9 cellular contexts compared by ENCODE assay signal in the genomic region with DNA sequence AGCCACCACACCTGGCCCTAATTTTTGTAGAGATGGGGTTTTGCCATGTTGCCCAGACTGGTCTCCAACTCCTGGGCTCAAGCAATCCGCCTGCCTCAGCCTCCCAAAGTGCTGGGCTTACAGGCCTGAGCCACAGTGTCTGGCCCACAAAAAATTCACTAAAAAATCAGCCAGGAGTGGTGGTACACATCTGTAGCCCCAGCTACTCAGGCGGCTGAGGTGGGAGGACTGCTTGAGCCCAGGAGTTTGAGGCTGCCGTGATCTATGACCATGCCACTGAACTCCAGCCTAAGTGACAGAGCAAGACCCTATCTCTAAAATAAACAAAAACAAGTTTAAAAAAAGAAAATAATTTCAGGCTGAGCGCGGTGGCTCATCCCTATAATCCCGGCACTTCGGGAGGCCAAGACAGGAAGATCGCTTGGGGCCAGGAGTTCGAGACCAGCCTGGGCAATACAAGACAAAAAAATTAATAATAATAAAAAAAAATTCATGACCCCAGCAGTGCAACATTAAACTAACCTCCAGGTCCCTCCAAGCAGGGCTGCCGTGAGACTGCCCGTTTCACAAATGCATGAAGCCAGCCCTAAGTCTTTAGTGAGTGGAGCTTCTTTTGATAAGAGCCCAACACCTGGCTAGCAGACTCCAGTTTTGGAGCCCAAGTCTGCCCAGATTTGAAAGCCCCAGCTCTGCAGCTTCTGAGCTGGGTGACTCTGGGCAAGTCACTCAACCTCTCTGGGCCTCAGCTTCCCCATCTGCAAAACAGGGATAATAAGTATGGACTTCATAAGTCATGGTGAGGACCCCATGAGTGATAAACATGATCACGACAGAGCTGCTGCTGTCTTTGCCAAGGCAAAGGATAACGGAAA. TPM values are rescaled to one million over a fixed set of nuclear protein-coding genes. Genes with fewer than 3 reads are reported as not detected.
DNase-seq lines count a peak whose midpoint lies in the region; ATAC-seq and TF ChIP-seq lines count a peak whose summit lies in the region.
"Had no signal": no experiment of that assay in that cellular context is flagged by ENCODE, and none has a peak within 500 bp of the region (broad histone marks: within the 10 kb centered on the region; RNA-seq: fewer than 3 reads in every experiment).

No MANE protein-coding gene starts in this region.

- H3K9me3 ChIP-seq in left ventricle myocardium inferior (replicated peaks) (no peaks in the 10 kb centered on the region), breast epithelium (no peaks in the 10 kb centered on the region), mucosa of stomach (ENCODE audit: control insufficient read depth, low read length) (no peaks in the 10 kb centered on the region), vagina (no peaks in the 10 kb centered on the region)

- H3K4me1 ChIP-seq in left ventricle myocardium inferior (peaks cover 89% of the 10 kb centered on the region), breast epithelium (peaks cover 33 to 46% of the 10 kb centered on the region in 2 donors), mucosa of stomach (ENCODE audit: control insufficient read depth, insufficient read depth, low read length) (peaks cover 62% of the 10 kb centered on the region), vagina (peaks cover 88% of the 10 kb centered on the region)

- TF ChIP-seq CTCF in left ventricle myocardium inferior (IDR thresholded peaks at IDR 0.05; ENCODE audit: borderline replicate concordance) (no peak), breast epithelium (IDR thresholded peaks at IDR 0.05) (no peak), vagina (IDR thresholded peaks at IDR 0.05) (no peak)

- DNase-seq in left ventricle myocardium inferior (no peak), Right ventricle myocardium superior (no peak), breast epithelium (ENCODE audit: low spot score in 2 of 2) (no peak), vagina (ENCODE audit: extremely low spot score in 2 of 2) (no peak), NCI-H345 (lab: John Stamatoyannopoulos, UW) (no peak), anterior cingulate cortex (lab: John Stamatoyannopoulos, UW) (no peak), A172 (ENCODE audit: low spot score) (no peak)
- DNase-seq: DND-41 had no signal

- H3K27me3 ChIP-seq in left ventricle myocardium inferior (ENCODE audit: low read depth) (no peaks in the 10 kb centered on the region), breast epithelium (no peaks in the 10 kb centered on the region), mucosa of stomach (ENCODE audit: control insufficient read depth, insufficient read depth, low read length) (no peaks in the 10 kb centered on the region), vagina (no peaks in the 10 kb centered on the region)

- peak overlapping the region; percentile 99 for H3K9ac ChIP-seq in mucosa of stomach (ENCODE audit: low read length)

- H3K36me3 ChIP-seq in left ventricle myocardium inferior: peaks cover 27% of the 10 kb centered on the region
- H3K36me3 ChIP-seq in breast epithelium: no peaks in the 10 kb centered on the region
- H3K36me3 ChIP-seq in mucosa of stomach (ENCODE audit: control insufficient read depth, insufficient read depth, low read length): peaks cover 6% of the 10 kb centered on the region
- H3K36me3 ChIP-seq in vagina: peaks cover 0 to 10% of the 10 kb centered on the region in 2 donors

- H3K27ac ChIP-seq in left ventricle myocardium inferior (replicated peaks) (peak overlapping the region; percentile 99), breast epithelium (peak overlapping the region; percentile 100), vagina (peak overlapping the region; percentile 100)

- ATAC-seq in Right ventricle myocardium superior (ENCODE audit: poor library complexity): no peak

- H3K4me3 ChIP-seq in left ventricle myocardium inferior (peak overlapping the region; percentile 94), breast epithelium (peak overlapping the region; percentile 89 to 99 (median 96)), mucosa of stomach (ENCODE audit: low read length) (peak overlapping the region; percentile 80), vagina (peak overlapping the region; percentile 98 to 100)

- no peak for TF ChIP-seq POLR2A in breast epithelium (IDR thresholded peaks at IDR 0.05)
- TF ChIP-seq POLR2A in vagina (IDR thresholded peaks at IDR 0.05): no peak

- intact Hi-C loops in left ventricle myocardium inferior (cut with micrococcal nuclease) (no loop called here), Right ventricle myocardium superior (cut with DNase I) (no loop called here), breast epithelium (cut with DNase I; ENCODE audit: low total_unique reads) (no loop called here), vagina (cut with DNase I) (no loop called here)

RNA-seq across cellular contexts. Expression of a gene that starts 38.6 kb away (rescaled TPM):
- total RNA-seq in left ventricle myocardium inferior (1.3 TPM), Right ventricle myocardium superior (1.8 TPM), breast epithelium (not detected), vagina (not detected)
- not detected in 2 replicates for total RNA-seq in A172 (2014; rRNA removed; shearing (Covaris generic))

RNA-seq across cellular contexts. Expression of a gene that starts 43.1 kb away (rescaled TPM):
- 2.6 TPM for total RNA-seq in left ventricle myocardium inferior
- total RNA-seq in Right ventricle myocardium superior: 2.7 TPM
- total RNA-seq in breast epithelium: 1 to 10 TPM; 1.1 to 8.5 (median 6.9) TPM
- total RNA-seq in vagina: 13.0 TPM
- 4.5 and 6.8 TPM in 2 replicates for total RNA-seq in A172 (2014; rRNA removed; shearing (Covaris generic))
